In genomic region chr2:54122171-54122935, GRCh38 we compare ENCODE assay signal across 1 cellular context.
TF ChIP-seq lines count a peak whose summit lies in the region.

No MANE protein-coding gene starts in this region.

TF ChIP-seq in K562, 482 proteins besides CTCF, POLR2A, EP300 and RAD21 (continued from another document):
- TF ChIP-seq E2F4 (CRISPR knock-in tag; IDR thresholded peaks at IDR 0.05; ENCODE audit: low read depth) (no peak), U2AF2 (optimal IDR thresholded peaks at IDR 0.05; ENCODE audit: low read depth, low read length) (no peak)
- TF ChIP-seq, protein P1, sequence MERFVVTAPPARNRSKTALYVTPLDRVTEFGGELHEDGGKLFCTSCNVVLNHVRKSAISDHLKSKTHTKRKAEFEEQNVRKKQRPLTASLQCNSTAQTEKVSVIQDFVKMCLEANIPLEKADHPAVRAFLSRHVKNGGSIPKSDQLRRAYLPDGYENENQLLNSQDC (CRISPR knock-in tag; IDR thresholded peaks at IDR 0.05): no peak
